In the genomic region with DNA sequence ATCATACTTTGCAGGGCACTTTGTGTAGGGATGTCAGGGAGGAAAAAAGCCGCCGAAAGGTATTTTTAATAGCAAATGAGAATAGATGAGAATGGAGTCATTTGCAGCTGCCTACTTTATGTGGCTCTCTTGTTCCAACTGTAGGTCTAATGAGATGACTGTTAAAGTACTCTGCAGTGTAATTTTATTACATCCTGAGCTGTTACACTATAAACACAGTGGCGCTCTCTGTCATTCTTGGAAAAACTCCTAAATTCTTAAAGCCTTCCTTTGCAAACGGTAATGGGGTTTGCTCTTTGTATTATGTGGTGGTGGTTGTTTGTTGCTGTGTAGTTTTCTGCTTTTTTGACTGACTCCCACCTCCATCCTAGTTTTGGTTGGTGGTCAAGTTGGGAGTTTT, we compare ENCODE assay signal across 27 cellular contexts.
"Had no signal": no experiment of that assay in that cellular context is flagged by ENCODE, and none has a peak within 500 bp of the region (broad histone marks: within the 10 kb centered on the region; RNA-seq: fewer than 3 reads in every experiment).

No MANE protein-coding gene starts in this region.

- FAIRE-seq: astrocyte, RCC 7860 had no signal

- H3K9me3 Mint-ChIP-seq: activated CD4-positive, alpha-beta memory T cell treated with anti-CD3 and anti-CD28 coated beads, Interleukin-2, amount 10 ng/mL, durations not matched to agents 7 days and 5 days; activated naive CD4-positive, alpha-beta T cell treated with anti-CD3 and anti-CD28 coated beads for 36 hours; activated T-helper 17 cell treated with anti-CD3 and anti-CD28 coated beads, Interleukin-2, amount 50 U/mL, for 72 hours; brain; central memory CD8-positive, alpha-beta T cell; IgD-negative memory B cell; WTC11 had no signal

- H3K4me3 Mint-ChIP-seq: activated CD4-positive, alpha-beta memory T cell treated with anti-CD3 and anti-CD28 coated beads, Interleukin-2, amount 10 ng/mL, durations not matched to agents 7 days and 5 days; activated naive CD4-positive, alpha-beta T cell treated with anti-CD3 and anti-CD28 coated beads for 36 hours; activated naive CD8-positive, alpha-beta T cell; activated T-helper 17 cell treated with anti-CD3 and anti-CD28 coated beads, Interleukin-2, amount 50 U/mL, for 72 hours; brain; central memory CD8-positive, alpha-beta T cell; IgD-negative memory B cell; WTC11 had no signal

- H3K27me3 Mint-ChIP-seq: activated CD4-positive, alpha-beta memory T cell treated with anti-CD3 and anti-CD28 coated beads, Interleukin-2, amount 10 ng/mL, durations not matched to agents 7 days and 5 days; activated naive CD8-positive, alpha-beta T cell; activated T-helper 17 cell treated with anti-CD3 and anti-CD28 coated beads, Interleukin-2, amount 50 U/mL, for 72 hours; brain; central memory CD8-positive, alpha-beta T cell; IgD-negative memory B cell had no signal

- H3K27ac Mint-ChIP-seq: activated CD4-positive, alpha-beta memory T cell treated with anti-CD3 and anti-CD28 coated beads, Interleukin-2, amount 10 ng/mL, durations not matched to agents 7 days and 5 days; activated naive CD4-positive, alpha-beta T cell treated with anti-CD3 and anti-CD28 coated beads for 36 hours; activated naive CD8-positive, alpha-beta T cell; activated T-helper 17 cell treated with anti-CD3 and anti-CD28 coated beads, Interleukin-2, amount 50 U/mL, for 72 hours; brain; IgD-negative memory B cell; WTC11 had no signal

- H3K4me1 Mint-ChIP-seq: activated CD4-positive, alpha-beta memory T cell treated with anti-CD3 and anti-CD28 coated beads, Interleukin-2, amount 10 ng/mL, durations not matched to agents 7 days and 5 days; central memory CD8-positive, alpha-beta T cell had no signal

- DNase-seq: activated CD4-positive, alpha-beta memory T cell treated with anti-CD3 and anti-CD28 coated beads, Interleukin-2, amount 10 ng/mL, durations not matched to agents 7 days and 5 days; activated CD4-positive, alpha-beta T cell treated with anti-CD3 and anti-CD28 coated beads, Interleukin-2, amount 50 U/mL, for 1 hour; activated gamma-delta T cell; activated naive CD4-positive, alpha-beta T cell treated with anti-CD3 and anti-CD28 coated beads for 36 hours; activated T-cell treated with anti-CD3 and anti-CD28 coated beads for 4 hours; activated T-cell treated with anti-CD3 and anti-CD28 coated beads, Interleukin-2, amount 50 U/mL, for 48 hours; amygdala; KG1; MG63; MV-4-11; NCI-H1105; NCI-H1436; NCI-H1694 treated with DMSO at 0.1 percent for 48 hours; NCI-H2029 treated with DMSO at 0.1 percent for 48 hours; NCI-H510A treated with DMSO at 0.1 percent for 48 hours; NCI-H748 treated with DMSO at 0.1 percent for 48 hours; OCI-M1; SHP77; T-helper 1 cell had no signal

- H3K36me3 Mint-ChIP-seq: WTC11 had no signal

- ATAC-seq: activated T-helper 17 cell treated with anti-CD3 and anti-CD28 coated beads, Interleukin-2, amount 50 U/mL, for 72 hours; WTC11 had no signal
